In genomic region chr9:3986060-3986459, GRCh38 we compare ENCODE assay signal across 22 cellular contexts.
DNase-seq lines count a peak whose midpoint lies in the region; ATAC-seq, FAIRE-seq and TF ChIP-seq lines count a peak whose summit lies in the region.
"Had no signal": no experiment of that assay in that cellular context is flagged by ENCODE, and none has a peak within 500 bp of the region (broad histone marks: within the 10 kb centered on the region; RNA-seq: fewer than 3 reads in every experiment).

No MANE protein-coding gene starts in this region.

- H3K79me1 ChIP-seq in IMR-90 (ENCODE audit: low read depth in 1 of 2, low read length in 2 of 2): peaks cover 9 to 11% of the 10 kb centered on the region in 2 experiments; a peak in 3 of 4 replicates

- H3K23ac ChIP-seq in IMR-90 (ENCODE audit: low read depth, low read length): no peak overlapping the region

- dilution Hi-C loops in IMR-90 (cut with HindIII; ENCODE audit: low sequenced_read_pairs, unreplicated experiment): no loop called here

- H3K4me1 ChIP-seq in HepG2 (ENCODE audit: insufficient read depth, low read length) (no peaks in the 10 kb centered on the region), right lobe of liver (no peaks in the 10 kb centered on the region), IMR-90 (ENCODE audit: control insufficient read depth, insufficient read depth, low read length) (0 out of 2 replicates have a peak, but pooled peaks cover 2% of the 10 kb centered on the region)
- H3K4me1 ChIP-seq: BE2C, BLaER1 had no signal

- H3K27me3 ChIP-seq in HepG2 (ENCODE audit: control insufficient read depth in 1 of 2, insufficient read depth in 2 of 2, low read length in 2 of 2): no peaks in the 10 kb centered on the region
- H3K27me3 ChIP-seq in right lobe of liver: no peaks in the 10 kb centered on the region
- H3K27me3 ChIP-seq in IMR-90 (ENCODE audit: control insufficient read depth, insufficient read depth, low read length): no peaks in the 10 kb centered on the region
- H3K27me3 ChIP-seq: BE2C, BLaER1 had no signal

- DNase-seq in HepG2 (ENCODE audit: low spot score): no peak
- no peak for DNase-seq in right lobe of liver
- DNase-seq in IMR-90: no peak
- no peak for DNase-seq in NCI-H128 (lab: John Stamatoyannopoulos, UW; ENCODE audit: unreplicated experiment)
- DNase-seq: ACHN; BE2C; C1 segment of cervical spinal cord; CD4-positive, alpha-beta memory T cell; CD4-positive, CD25-positive, alpha-beta regulatory T cell; CD8-positive, alpha-beta memory T cell; COR-L47; DMS 273 treated with DMSO at 0.1 percent for 48 hours; DMS153; DMS53; DMS79; DND-41; GF-D8 had no signal

- no peak overlapping the region for H2BK5ac ChIP-seq in IMR-90 (ENCODE audit: low read depth, low read length, poor library complexity, severe bottlenecking)

- H3K79me2 ChIP-seq in HepG2 (ENCODE audit: insufficient read depth, low read length): no peaks in the 10 kb centered on the region

- in situ Hi-C loops in HepG2 (cut with HindIII; ENCODE audit: extremely low pct_ligation_motif_present, low pct_unique_long_range_greater_than_20kb) (no loop called here), IMR-90 (cut with MboI; ENCODE audit: low sequenced_read_pairs) (no loop called here)

- H2AFZ ChIP-seq in HepG2 (ENCODE audit: low read length) (no peak overlapping the region), IMR-90 (replicated peaks; ENCODE audit: low read length, poor library complexity) (no peak overlapping the region)

- no peak overlapping the region for H2AK9ac ChIP-seq in IMR-90 (replicated peaks; ENCODE audit: low read depth, low read length, poor library complexity)

- H3K9me1 ChIP-seq in IMR-90 (ENCODE audit: insufficient read depth, low read length): no peaks in the 10 kb centered on the region

- H3K9ac ChIP-seq in HepG2 (ENCODE audit: insufficient read depth, low read depth, low read length) (no peak overlapping the region), IMR-90 (ENCODE audit: low read depth, low read length) (no peak overlapping the region)
- H3K9ac ChIP-seq: BLaER1 had no signal

- H4K8ac ChIP-seq in IMR-90 (ENCODE audit: low read depth in 2 of 2, low read length in 2 of 2): no peak overlapping the region

- no peak overlapping the region for H3K4me2 ChIP-seq in HepG2 (ENCODE audit: low read depth, low read length)
- no peak overlapping the region for H3K4me2 ChIP-seq in IMR-90 (ENCODE audit: low read depth, low read length)
- H3K4me2 ChIP-seq: BLaER1 had no signal

- TF ChIP-seq POLR2A in HepG2 (IDR thresholded peaks at IDR 0.05; ENCODE audit: insufficient read depth in 1 of 2, low read depth in 2 of 2, low read length in 2 of 2): no peak
- no peak for TF ChIP-seq POLR2A in right lobe of liver (IDR thresholded peaks at IDR 0.05)
- TF ChIP-seq POLR2A in IMR-90 (IDR thresholded peaks at IDR 0.05; ENCODE audit: low read depth, low read length): no peak

- no peak overlapping the region for H2BK15ac ChIP-seq in IMR-90 (ENCODE audit: low read depth, low read length)

- no peak overlapping the region for H3K14ac ChIP-seq in IMR-90 (replicated peaks; ENCODE audit: low read depth, low read length)

- ATAC-seq in HepG2 (no peak), right lobe of liver (no peak), IMR-90 (ENCODE audit: low read depth) (no peak), HG03442 (IDR thresholded peaks at IDR 0.05; ENCODE audit: unreplicated experiment) (no peak)

- 51% methylated on average over 3 of the region's 3 CpGs for WGBS in HepG2 (ENCODE audit: low lambda C conversion rate)
- WGBS in right lobe of liver (ENCODE audit: insufficient coverage, low coverage, low lambda C conversion rate, missing lambda C conversion rate): 80% methylated on average over 3 of the region's 3 CpGs
- no CpG with 5 or more reads among the region's 3 CpGs for WGBS in IMR-90 (ENCODE audit: extremely low coverage in 2 of 2, insufficient read length in 1 of 2), 2 experiments

- H2BK20ac ChIP-seq in IMR-90 (ENCODE audit: low read depth, low read length): no peak overlapping the region

- no peak for TF ChIP-seq CTCF in HepG2 (CRISPR knock-in tag; IDR thresholded peaks at IDR 0.05)
- no peak for TF ChIP-seq CTCF in right lobe of liver (IDR thresholded peaks at IDR 0.05)
- no peak for TF ChIP-seq CTCF in IMR-90 (conservative IDR thresholded peaks at IDR 0.05; ENCODE audit: low read depth, low read length)

- no peak overlapping the region for H3K56ac ChIP-seq in IMR-90 (ENCODE audit: extremely low read depth, insufficient read depth, low read length)

- H3K18ac ChIP-seq in IMR-90 (ENCODE audit: low read depth, low read length): no peak overlapping the region

- H3K9me3 ChIP-seq in HepG2 (ENCODE audit: low read length): peaks cover 7% of the 10 kb centered on the region
- H3K9me3 ChIP-seq in right lobe of liver: no peaks in the 10 kb centered on the region
- H3K9me3 ChIP-seq in IMR-90 (ENCODE audit: control insufficient read depth, insufficient read depth, low read length): no peaks in the 10 kb centered on the region
- H3K9me3 ChIP-seq: BE2C had no signal

- no peak overlapping the region for H2BK120ac ChIP-seq in IMR-90 (ENCODE audit: low read depth, low read length)

- no peak for TF ChIP-seq RAD21 in HepG2 (CRISPR knock-in tag; IDR thresholded peaks at IDR 0.05)
- TF ChIP-seq RAD21 in IMR-90 (IDR thresholded peaks at IDR 0.05; ENCODE audit: low read length): no peak

- no peak for FAIRE-seq in HepG2 (lab: Jason Lieb, UNC)
- FAIRE-seq: GM12891, GM19239 had no signal

- H3K4me3 ChIP-seq in HepG2 (replicated peaks in 1 of 3; ENCODE audit: insufficient read depth in 1 of 3, low read depth in 2 of 3, low read length in 3 of 3) (no peak overlapping the region), right lobe of liver (no peak overlapping the region), IMR-90 (ENCODE audit: insufficient read depth, low read depth, low read length) (no peak overlapping the region)
- H3K4me3 ChIP-seq: BLaER1 had no signal

- H4K20me1 ChIP-seq in HepG2 (ENCODE audit: insufficient read depth, low read length) (no peaks in the 10 kb centered on the region), IMR-90 (ENCODE audit: insufficient read depth, low read length) (no peaks in the 10 kb centered on the region)
- H4K20me1 ChIP-seq: BLaER1 had no signal

- TF ChIP-seq EP300 in HepG2 (IDR thresholded peaks at IDR 0.05; ENCODE audit: low read depth in 2 of 2, low read length in 2 of 2) (no peak), HepG2 (CRISPR knock-in tag; IDR thresholded peaks at IDR 0.05; ENCODE audit: borderline replicate concordance) (no peak)

- H3K27ac ChIP-seq in HepG2 (ENCODE audit: extremely low read length, insufficient read depth, low read length): no peak overlapping the region
- no peak overlapping the region for H3K27ac ChIP-seq in right lobe of liver
- no peak overlapping the region for H3K27ac ChIP-seq in IMR-90 (ENCODE audit: insufficient read depth, low read length)
- H3K27ac ChIP-seq: 22Rv1, BLaER1 had no signal

- CTCF ChIA-PET in HepG2 (lab: Yijun Ruan, JAX; ENCODE audit: low intra/inter-chr PET ratio, low total read pairs) (no interaction called here), IMR-90 (lab: Yijun Ruan, JAX) (no interaction called here)

- no peak overlapping the region for H4K5ac ChIP-seq in IMR-90 (ENCODE audit: low read depth, low read length)

- BruUV-seq in HepG2 (replicated peaks; lab: Mats Ljungman, UMichigan) (no TSS peak), IMR-90 (replicated peaks; lab: Mats Ljungman, UMichigan) (no TSS peak)

- no peak overlapping the region for H2AK5ac ChIP-seq in IMR-90 (ENCODE audit: low read depth, low read length)

- intact Hi-C loops in HepG2 (cut with micrococcal nuclease; ENCODE audit: unreplicated experiment) (no loop called here), right lobe of liver (cut with DNase I) (no loop called here), IMR-90 (cut with micrococcal nuclease) (no loop called here)

- H4K91ac ChIP-seq in IMR-90 (ENCODE audit: insufficient read depth, low read depth, low read length): no peak overlapping the region

- no peaks in the 10 kb centered on the region for H3K36me3 ChIP-seq in HepG2 (replicated peaks in 1 of 2; ENCODE audit: control insufficient read depth in 1 of 2, insufficient read depth in 2 of 2, low read length in 2 of 2)
- no peaks in the 10 kb centered on the region for H3K36me3 ChIP-seq in right lobe of liver
- peaks cover 1% of the 10 kb centered on the region; the same call in 1 of the 2 replicates for H3K36me3 ChIP-seq in IMR-90 (ENCODE audit: control insufficient read depth, insufficient read depth, low read length)
- H3K36me3 ChIP-seq: BE2C, BLaER1 had no signal

- H3K4ac ChIP-seq in IMR-90 (ENCODE audit: low read depth, low read length): no peak overlapping the region

- POLR2A ChIA-PET in HepG2 (lab: Yijun Ruan, JAX): no interaction called here
- POLR2A ChIA-PET in IMR-90 (lab: Charles Lee; ENCODE audit: unreplicated experiment): no interaction called here

TF ChIP-seq in HepG2, 621 proteins besides CTCF, POLR2A, EP300 and RAD21:
- TF ChIP-seq ZKSCAN1 (IDR thresholded peaks at IDR 0.05; ENCODE audit: low read length): no peak
- peak; percentile 69 to 73 for TF ChIP-seq MAFK (conservative IDR thresholded peaks at IDR 0.05 in 1 of 2, IDR thresholded peaks at IDR 0.05 in 1 of 2; ENCODE audit: low read length in 2 of 2)
- no peak for TF ChIP-seq ZNF775 (CRISPR knock-in tag; IDR thresholded peaks at IDR 0.05; ENCODE audit: borderline replicate concordance)
- TF ChIP-seq ZKSCAN8 (CRISPR knock-in tag; IDR thresholded peaks at IDR 0.05; ENCODE audit: borderline replicate concordance): no peak
- peak; percentile 47; the same call in 1 of the 2 replicates for TF ChIP-seq MAFF (IDR thresholded peaks at IDR 0.05; ENCODE audit: low read depth, low read length)

TF ChIP-seq in IMR-90, 13 proteins besides CTCF, POLR2A, EP300 and RAD21:
- peak; percentile 68 for TF ChIP-seq MAFK (IDR thresholded peaks at IDR 0.05; ENCODE audit: low read depth, low read length)
- TF ChIP-seq FOS (IDR thresholded peaks at IDR 0.05; ENCODE audit: low read depth, low read length): no peak
